In genomic region chr2:121727332-121727731, GRCh38 we compare ENCODE assay signal across 16 cellular contexts.
"Had no signal": no experiment of that assay in that cellular context is flagged by ENCODE, and none has a peak within 500 bp of the region (broad histone marks: within the 10 kb centered on the region; RNA-seq: fewer than 3 reads in every experiment).

No MANE protein-coding gene starts in this region.

- H3K4me1 Mint-ChIP-seq: mesothelial cell of epicardium had no signal

- H3K27ac Mint-ChIP-seq: mesothelial cell of epicardium had no signal

- H3K27me3 Mint-ChIP-seq: activated naive CD4-positive, alpha-beta T cell treated with anti-CD3 and anti-CD28 coated beads, Interleukin-2, amount 50 U/mL, for 24 hours; central memory CD8-positive, alpha-beta T cell; naive thymus-derived CD8-positive, alpha-beta T cell had no signal

- ATAC-seq: esophagus mucosa; naive thymus-derived CD8-positive, alpha-beta T cell had no signal

- DNase-seq: activated CD4-positive, alpha-beta T cell treated with anti-CD3 and anti-CD28 coated beads for 1 hour; activated CD4-positive, alpha-beta T cell treated with anti-CD3 and anti-CD28 coated beads, Interleukin-2, amount 50 U/mL, for 4 hours; activated effector memory CD4-positive, alpha-beta T cell treated with anti-CD3 and anti-CD28 coated beads, Interleukin-2, amount 50 U/mL, for 16 hours; effector memory CD4-positive, alpha-beta T cell; foreskin melanocyte; kidney; naive thymus-derived CD8-positive, alpha-beta T cell; stimulated activated CD4-positive, alpha-beta T cell treated with anti-CD3 and anti-CD28 coated beads, Interleukin-12 subunit alpha, Interleukin-12 subunit beta, amount 100 ng/mL, for 4 hours; stimulated activated CD4-positive, alpha-beta T cell treated with anti-CD3 and anti-CD28 coated beads, Interleukin-4, amount 100 ng/mL, for 4 hours; stomach; T-helper 1 cell; T-helper 9 cell had no signal

- H3K9me3 Mint-ChIP-seq: activated naive CD4-positive, alpha-beta T cell treated with anti-CD3 and anti-CD28 coated beads, Interleukin-2, amount 50 U/mL, for 24 hours; central memory CD8-positive, alpha-beta T cell; mesothelial cell of epicardium; naive thymus-derived CD8-positive, alpha-beta T cell had no signal

- H3K4me3 Mint-ChIP-seq: activated naive CD4-positive, alpha-beta T cell treated with anti-CD3 and anti-CD28 coated beads, Interleukin-2, amount 50 U/mL, for 24 hours; central memory CD8-positive, alpha-beta T cell; mesothelial cell of epicardium; naive thymus-derived CD8-positive, alpha-beta T cell had no signal
